In genomic region chr5:155794801-155795200, GRCh38 we compare ENCODE assay signal across 21 cellular contexts.
A peak's percentile ranks its signal among the peaks of the same experiment; 100 is the strongest.
DNase-seq lines count a peak whose midpoint lies in the region; TF ChIP-seq lines count a peak whose summit lies in the region.
"Had no signal": no experiment of that assay in that cellular context is flagged by ENCODE, and none has a peak within 500 bp of the region (broad histone marks: within the 10 kb centered on the region; RNA-seq: fewer than 3 reads in every experiment).

No MANE protein-coding gene starts in this region.

- H3K9me2 ChIP-seq in MM.1S (replicated peaks; ENCODE audit: insufficient read depth, low read length) = no peaks in the 10 kb centered on the region

- H3F3A ChIP-seq in MM.1S (ENCODE audit: insufficient read depth, low read length) = no peaks in the 10 kb centered on the region

- peaks cover 7% of the 10 kb centered on the region; the same call in 1 of the 2 replicates for H3K9me3 ChIP-seq in MM.1S (replicated peaks; ENCODE audit: insufficient read depth, low read length)
- H3K9me3 ChIP-seq in HAP-1 = peaks cover 5% of the 10 kb centered on the region; the same call in 1 of the 2 replicates

- in situ Hi-C loops in astrocyte of the spinal cord (cut with HindIII; ENCODE audit: low sequenced_read_pairs) = no loop called here
- in situ Hi-C loops in HAP-1 (cut with MboI; ENCODE audit: low sequenced_read_pairs) = no loop called here

- H3K79me2 ChIP-seq in MM.1S (ENCODE audit: low read length) = no peaks in the 10 kb centered on the region

- no peak overlapping the region for H3K27ac ChIP-seq in MM.1S (ENCODE audit: low read length)
- H3K27ac ChIP-seq: C4-2B, gastroesophageal sphincter, right atrium auricular region had no signal

- H3K27me3 ChIP-seq in MM.1S (replicated peaks; ENCODE audit: insufficient read depth, low read length) = no peaks in the 10 kb centered on the region
- no peaks in the 10 kb centered on the region for H3K27me3 ChIP-seq in HAP-1 (ENCODE audit: low read depth)
- H3K27me3 ChIP-seq: gastroesophageal sphincter, MG63, right atrium auricular region had no signal

- H3K4me2 ChIP-seq in MM.1S (ENCODE audit: low read depth, low read length) = no peak overlapping the region

- H3K36me3 ChIP-seq in MM.1S (replicated peaks; ENCODE audit: insufficient read depth, low read length) = no peaks in the 10 kb centered on the region
- no peaks in the 10 kb centered on the region for H3K36me3 ChIP-seq in HAP-1 (replicated peaks)
- H3K36me3 ChIP-seq: gastroesophageal sphincter, MG63, right atrium auricular region had no signal

- H3K9ac ChIP-seq in MM.1S (ENCODE audit: low read length) = no peak overlapping the region

- H4K20me1 ChIP-seq in MM.1S (ENCODE audit: insufficient read depth, low read length) = no peaks in the 10 kb centered on the region

- H3K4me1 ChIP-seq in MM.1S (ENCODE audit: low read length) = no peaks in the 10 kb centered on the region
- H3K4me1 ChIP-seq in HAP-1 = no peaks in the 10 kb centered on the region
- H3K4me1 ChIP-seq: gastroesophageal sphincter, right atrium auricular region had no signal

- DNase-seq in NCI-H1105 treated with DMSO at 0.1 percent for 48 hours (lab: John Stamatoyannopoulos, UW) (peak; percentile 3), NCI-H1105 (lab: John Stamatoyannopoulos, UW) (no peak), MM.1S (peak; percentile 8), astrocyte of the spinal cord (ENCODE audit: low read depth, low spot score) (peak; percentile 1), iris pigment epithelial cell (ENCODE audit: low read depth) (peak; percentile 9), HAP-1 (ENCODE audit: low spot score in 2 of 2) (no peak)
- no peak for DNase-seq in activated naive CD4-positive, alpha-beta T cell treated with anti-CD3 and anti-CD28 coated beads, Interleukin-2, amount 50 U/mL, for 16 hours
- DNase-seq in stimulated activated CD4-positive, alpha-beta T cell treated with anti-CD3 and anti-CD28 coated beads, Interleukin-2, amount 100 ng/mL, for 48 hours = no peak
- DNase-seq: activated gamma-delta T cell treated with Interleukin-2 at 50 U/mL for 16 hours; aorta; GOT3; left cardiac atrium; MG63; mucosa of descending colon; NCI-H2081; stimulated activated CD4-positive, alpha-beta T cell treated with anti-CD3 and anti-CD28 coated beads, Interleukin-15, amount 100 ng/mL, for 24 hours; stimulated activated naive CD8-positive, alpha-beta T cell treated with anti-CD3 and anti-CD28 coated beads, Interleukin-15, Interleukin-2, amounts not matched to agents 100 U/mL and 50 U/mL, for 24 hours; trophoblast cell had no signal

- TF ChIP-seq CTCF in MM.1S (IDR thresholded peaks at IDR 0.05; ENCODE audit: low read length) (no peak), astrocyte of the spinal cord (IDR thresholded peaks at IDR 0.05; ENCODE audit: low read depth, low read length) (no peak)

- no peak overlapping the region for H2AFZ ChIP-seq in MM.1S (ENCODE audit: low read length)

- H3K4me3 ChIP-seq in MM.1S (ENCODE audit: low read length) (no peak overlapping the region), astrocyte of the spinal cord (ENCODE audit: low read depth, low read length) (no peak overlapping the region), HAP-1 (no peak overlapping the region)
- H3K4me3 ChIP-seq: gastroesophageal sphincter, MG63, mucosa of descending colon, right atrium auricular region had no signal

Comparison
In these comparisons a context has a peak if more than half of its experiments do, and no peak if none do; other contexts are left out.
1. DNase-seq: peak in NCI-H1105 treated with DMSO at 0.1 percent for 48 hours (single experiment), MM.1S (single experiment), astrocyte of the spinal cord (single experiment) and iris pigment epithelial cell (single experiment); none in NCI-H1105 (single experiment), activated naive CD4-positive, alpha-beta T cell treated with anti-CD3 and anti-CD28 coated beads, Interleukin-2, amount 50 U/mL, for 16 hours (single experiment), HAP-1 (0 of 2) and stimulated activated CD4-positive, alpha-beta T cell treated with anti-CD3 and anti-CD28 coated beads, Interleukin-2, amount 100 ng/mL, for 48 hours (0 of 2).